15 cellular contexts compared by ENCODE assay signal in the genomic region with DNA sequence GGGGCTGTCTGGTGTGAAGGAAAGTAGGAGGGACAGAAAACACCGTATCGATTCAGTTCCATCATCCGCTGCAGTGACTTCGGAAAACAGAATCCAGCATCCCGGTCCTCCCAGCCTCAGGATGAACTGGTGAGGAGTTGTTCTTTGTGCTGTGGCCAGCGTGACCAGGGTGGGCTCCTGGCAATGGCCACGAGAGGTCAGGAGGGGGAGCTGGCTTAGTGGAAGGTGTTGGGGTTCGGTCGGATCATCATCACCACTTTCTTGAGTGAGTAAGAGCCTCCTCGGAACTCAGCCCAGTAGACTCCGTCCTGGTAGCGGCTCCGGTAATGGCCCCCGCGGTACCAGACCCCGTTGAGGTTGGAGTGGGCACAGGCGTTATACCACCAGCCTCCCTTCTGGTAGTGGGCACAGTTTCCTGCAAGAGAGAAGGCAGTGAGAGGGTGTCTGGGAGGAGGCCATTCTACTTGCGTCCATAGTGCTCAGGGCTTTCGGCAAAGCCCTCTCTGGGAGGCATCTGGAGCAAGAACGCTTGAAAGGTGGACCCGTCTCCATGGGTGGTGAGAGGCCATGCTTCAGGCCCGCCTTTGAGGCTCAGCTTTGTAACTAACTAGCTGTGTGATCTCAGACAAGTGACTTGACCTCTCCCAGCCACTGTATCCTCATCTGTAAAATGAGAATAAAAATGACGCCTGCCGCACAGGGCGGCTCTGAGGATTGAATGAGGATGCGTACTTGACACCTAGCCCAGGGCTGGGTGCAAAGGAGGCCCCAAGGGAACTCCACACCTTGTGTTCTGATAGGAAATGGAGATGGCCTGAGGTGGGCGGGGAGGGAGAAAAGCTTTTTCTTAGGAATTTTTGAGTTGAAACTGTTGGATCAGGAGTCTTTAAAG. TPM values are rescaled to one million over a fixed set of nuclear protein-coding genes. Genes with fewer than 3 reads are reported as not detected.
"Had no signal": no experiment of that assay in that cellular context is flagged by ENCODE, and none has a peak within 500 bp of the region (broad histone marks: within the 10 kb centered on the region; RNA-seq: fewer than 3 reads in every experiment).

No MANE protein-coding gene starts in this region.

- H3K4me3 Mint-ChIP-seq: activated CD4-positive, alpha-beta T cell treated with anti-CD3 and anti-CD28 coated beads for 36 hours; activated CD8-positive, alpha-beta T cell treated with anti-CD3 and anti-CD28 coated beads for 36 hours; nephron; stimulated activated naive CD8-positive, alpha-beta T cell treated with anti-CD3 and anti-CD28 coated beads, Interleukin-15, Interleukin-2, amounts not matched to agents 100 ng/mL and 50 ng/mL, for 24 hours; T-cell had no signal

- ATAC-seq: activated CD4-positive, alpha-beta T cell treated with anti-CD3 and anti-CD28 coated beads for 36 hours; activated CD8-positive, alpha-beta T cell treated with anti-CD3 and anti-CD28 coated beads for 36 hours; T-cell had no signal

- DNase-seq: activated CD4-positive, alpha-beta T cell treated with anti-CD3 and anti-CD28 coated beads for 36 hours; activated CD8-positive, alpha-beta T cell treated with anti-CD3 and anti-CD28 coated beads for 36 hours; activated naive CD4-positive, alpha-beta T cell treated with Interleukin-2 at 50 U/mL for 16 hours; central memory CD4-positive, alpha-beta T cell; effector memory CD4-positive, alpha-beta T cell; erythroblast; glutamatergic neuron; mesenchymal stem cell; stimulated activated CD4-positive, alpha-beta T cell treated with anti-CD3 and anti-CD28 coated beads, Interleukin-15, amount 100 ng/mL, for 24 hours; stimulated activated CD4-positive, alpha-beta T cell treated with anti-CD3 and anti-CD28 coated beads, Interleukin-4, amount 100 ng/mL, for 24 hours; T-cell; T1000; tibial artery had no signal

- H3K27me3 ChIP-seq: tibial artery had no signal

- H3K9me3 ChIP-seq: tibial artery had no signal

- H3K27ac Mint-ChIP-seq: activated CD4-positive, alpha-beta T cell treated with anti-CD3 and anti-CD28 coated beads for 36 hours; activated CD8-positive, alpha-beta T cell treated with anti-CD3 and anti-CD28 coated beads for 36 hours; stimulated activated naive CD8-positive, alpha-beta T cell treated with anti-CD3 and anti-CD28 coated beads, Interleukin-15, Interleukin-2, amounts not matched to agents 100 ng/mL and 50 ng/mL, for 24 hours; T-cell had no signal

- H3K27me3 Mint-ChIP-seq: stimulated activated naive CD8-positive, alpha-beta T cell treated with anti-CD3 and anti-CD28 coated beads, Interleukin-15, Interleukin-2, amounts not matched to agents 100 ng/mL and 50 ng/mL, for 24 hours had no signal

- H3K9me3 Mint-ChIP-seq: activated CD8-positive, alpha-beta T cell treated with anti-CD3 and anti-CD28 coated beads for 36 hours; nephron; stimulated activated naive CD8-positive, alpha-beta T cell treated with anti-CD3 and anti-CD28 coated beads, Interleukin-15, Interleukin-2, amounts not matched to agents 100 ng/mL and 50 ng/mL, for 24 hours; T-cell had no signal

- H3K4me3 ChIP-seq: tibial artery had no signal

RNA-seq across cellular contexts. Expression of gene ANGPTL2, which starts 33.5 kb away (rescaled TPM):
- total RNA-seq: activated CD4-positive, alpha-beta T cell treated with anti-CD3 and anti-CD28 coated beads for 36 hours; activated CD8-positive, alpha-beta T cell treated with anti-CD3 and anti-CD28 coated beads for 36 hours had no signal
